In genomic region chr2:171416009-171416926, GRCh38 we compare ENCODE assay signal across 8 cellular contexts. TPM values are rescaled to one million over a fixed set of nuclear protein-coding genes. Genes with fewer than 3 reads are reported as not detected.
A peak's percentile ranks its signal among the peaks of the same experiment; 100 is the strongest.
DNase-seq lines count a peak whose midpoint lies in the region; ATAC-seq and TF ChIP-seq lines count a peak whose summit lies in the region.

No MANE protein-coding gene starts in this region.

- peak overlapping the region; percentile 16 for H3K4me2 ChIP-seq in mammary epithelial cell (ENCODE audit: insufficient read depth, low read depth, low read length)

- H4K20me1 ChIP-seq in mammary epithelial cell (ENCODE audit: insufficient read depth, low read length): no peaks in the 10 kb centered on the region

- peak overlapping the region; percentile 60 for H3K27ac ChIP-seq in WERI-Rb-1
- peak overlapping the region; percentile 60 for H3K27ac ChIP-seq in mammary epithelial cell (ENCODE audit: insufficient read depth, low read depth, low read length)

- dilution Hi-C loops in mammary epithelial cell (cut with HindIII; ENCODE audit: low sequenced_read_pairs): no loop called here

- peaks cover 82% of the 10 kb centered on the region for H3K79me2 ChIP-seq in mammary epithelial cell (ENCODE audit: insufficient read depth, low read length)

- intact Hi-C loops in mammary epithelial cell (cut with micrococcal nuclease): loop anchor here (1.0 to 10.0 kb wide), 9 partner anchors 69 to 1041 kb away; no protein-coding TSS in a partner anchor

- H3K4me3 ChIP-seq in WERI-Rb-1 (ENCODE audit: low read depth, low read length) (no peak overlapping the region), mammary epithelial cell (replicated peaks in 1 of 3; ENCODE audit: insufficient read depth in 1 of 3, low read depth in 2 of 3, low read length in 3 of 3) (no peak overlapping the region)

- WGBS in mammary epithelial cell (ENCODE audit: low coverage, missing lambda C conversion rate): 31% methylated on average over 7 of the region's 7 CpGs

- H3K9ac ChIP-seq in mammary epithelial cell (ENCODE audit: insufficient read depth, low read length): no peak overlapping the region

- no peaks in the 10 kb centered on the region for H3K9me3 ChIP-seq in WERI-Rb-1 (ENCODE audit: severe bottlenecking)
- H3K9me3 ChIP-seq in mammary epithelial cell (replicated peaks; ENCODE audit: insufficient read depth, low read length): no peaks in the 10 kb centered on the region

- ATAC-seq in GM18909 (IDR thresholded peaks at IDR 0.05; ENCODE audit: poor library complexity, unreplicated experiment) (peak; percentile 90), HG03108 (IDR thresholded peaks at IDR 0.05; ENCODE audit: unreplicated experiment) (peak; percentile 86)

- peak; percentile 90 for TF ChIP-seq CTCF in WERI-Rb-1 (IDR thresholded peaks at IDR 0.05; ENCODE audit: low read depth, low read length)
- peak; percentile 87 to 97 for TF ChIP-seq CTCF in mammary epithelial cell (conservative IDR thresholded peaks at IDR 0.05 in 1 of 2, IDR thresholded peaks at IDR 0.05 in 1 of 2; ENCODE audit: extremely low read depth in 1 of 2, insufficient read depth in 1 of 2, low read depth in 1 of 2, low read length in 2 of 2)

- DNase-seq in AG08396 (ENCODE audit: low spot score) (peak; percentile 77), NCI-H2196 treated with DMSO at 0.1 percent for 48 hours (lab: John Stamatoyannopoulos, UW; ENCODE audit: unreplicated experiment) (peak; percentile 81), WERI-Rb-1 (peak; percentile 96), mammary epithelial cell (peak; percentile 95), iris pigment epithelial cell (ENCODE audit: low read depth) (peak; percentile 98)
- DNase-seq in stimulated activated CD4-positive, alpha-beta T cell treated with anti-CD3 and anti-CD28 coated beads, Interleukin-15, amount 100 ng/mL, for 1 hour (ENCODE audit: low read depth in 1 of 2, low spot score in 1 of 2): peak; percentile 52 to 54

- CTCF ChIA-PET in mammary epithelial cell (lab: Charles Lee; ENCODE audit: low non-redundant PET): interaction anchor here (0.5 to 1.1 kb wide), 8 partner anchors 98 to 1927 kb away, joined by 3 to 6 read pairs (median 3); no protein-coding TSS in a partner anchor

- H3K27me3 ChIP-seq in WERI-Rb-1 (ENCODE audit: insufficient read depth, low read depth, severe bottlenecking): no peaks in the 10 kb centered on the region
- H3K27me3 ChIP-seq in mammary epithelial cell (ENCODE audit: insufficient read depth, low read length): no peaks in the 10 kb centered on the region

- H2AFZ ChIP-seq in mammary epithelial cell (ENCODE audit: low read depth, low read length): peak overlapping the region; percentile 25

- no TSS peak for BruUV-seq in mammary epithelial cell (replicated peaks; lab: Mats Ljungman, UMichigan)

- no peaks in the 10 kb centered on the region for H3K36me3 ChIP-seq in WERI-Rb-1
- H3K36me3 ChIP-seq in mammary epithelial cell (ENCODE audit: insufficient read depth, low read length): no peaks in the 10 kb centered on the region

- H3K4me1 ChIP-seq in mammary epithelial cell (ENCODE audit: insufficient read depth, low read length): peaks cover 12% of the 10 kb centered on the region

- in situ Hi-C loops in mammary epithelial cell (cut with MboI; ENCODE audit: low sequenced_read_pairs in 2 of 2): loop anchor here (10.0 to 25.0 kb wide), 3 partner anchors 251 to 441 kb away; partner anchors contain the start of gene TLK1 (in 2 of the 2)

RNA-seq across cellular contexts. Expression of gene METTL8, which starts 17.5 kb away (rescaled TPM):
- 10 to 100 TPM; 49.7 to 57.0 TPM for total RNA-seq in mammary epithelial cell
- 24.8 TPM for polyA plus RNA-seq in mammary epithelial cell
- polyA minus RNA-seq in mammary epithelial cell: 82.4 TPM

RNA-seq across cellular contexts. Expression of gene DCAF17, which starts 17.8 kb away (rescaled TPM):
- total RNA-seq in mammary epithelial cell: 10 to 100 TPM; 22.8 to 25.2 TPM
- polyA plus RNA-seq in mammary epithelial cell: 7.2 TPM
- polyA minus RNA-seq in mammary epithelial cell: 6.8 TPM
